In genomic region chr13:105441406-105441805, GRCh38 we compare ENCODE assay signal across 29 cellular contexts. TPM values are rescaled to one million over a fixed set of nuclear protein-coding genes. Genes with fewer than 3 reads are reported as not detected.
A peak's percentile ranks its signal among the peaks of the same experiment; 100 is the strongest.
DNase-seq lines count a peak whose midpoint lies in the region; ATAC-seq, FAIRE-seq and TF ChIP-seq lines count a peak whose summit lies in the region.
"Had no signal": no experiment of that assay in that cellular context is flagged by ENCODE, and none has a peak within 500 bp of the region (broad histone marks: within the 10 kb centered on the region; RNA-seq: fewer than 3 reads in every experiment).

No MANE protein-coding gene starts in this region.

- intact Hi-C loops in A673 (cut with micrococcal nuclease; ENCODE audit: unreplicated experiment), result loop anchor here (5.0 kb wide), 1 partner anchor 79 kb away; no protein-coding TSS in a partner anchor

- TF ChIP-seq EP300 in gastroesophageal sphincter (IDR thresholded peaks at IDR 0.05) (no peak), upper lobe of left lung (IDR thresholded peaks at IDR 0.05) (no peak)

- no peak overlapping the region for H3K9ac ChIP-seq in stomach smooth muscle (ENCODE audit: low read length in 2 of 2)

- no peaks in the 10 kb centered on the region for H3K27me3 ChIP-seq in bronchial epithelial cell (ENCODE audit: control insufficient read depth, insufficient read depth, low read length)
- H3K27me3 ChIP-seq in gastroesophageal sphincter, result no peaks in the 10 kb centered on the region
- no peaks in the 10 kb centered on the region for H3K27me3 ChIP-seq in stomach smooth muscle (ENCODE audit: control insufficient read depth in 1 of 2, insufficient read depth in 2 of 2, low read length in 2 of 2)
- H3K27me3 ChIP-seq in A673 (replicated peaks; ENCODE audit: insufficient read depth, low read depth, low read length, poor library complexity), result no peaks in the 10 kb centered on the region
- no peaks in the 10 kb centered on the region for H3K27me3 ChIP-seq in upper lobe of left lung
- H3K27me3 ChIP-seq: heart left ventricle, Peyer's patch, SJSA1, testis had no signal

- TF ChIP-seq CTCF in bronchial epithelial cell (IDR thresholded peaks at IDR 0.05; ENCODE audit: insufficient read depth, low read length, severe bottlenecking), result no peak
- TF ChIP-seq CTCF in gastroesophageal sphincter (IDR thresholded peaks at IDR 0.05), result no peak
- TF ChIP-seq CTCF in A673 (conservative IDR thresholded peaks at IDR 0.05; ENCODE audit: low read depth, low read length), result no peak
- no peak for TF ChIP-seq CTCF in upper lobe of left lung (IDR thresholded peaks at IDR 0.05)

- no TSS peak for BruUV-seq in A673 (replicated peaks; lab: Mats Ljungman, UMichigan)

- 23 to 35% methylated on average over 4 of the region's 4 CpGs for WGBS in gastroesophageal sphincter (ENCODE audit: low coverage in 1 of 2), 2 donors
- WGBS in upper lobe of left lung, 2 donors, result 42 to 44% methylated on average over 4 of the region's 4 CpGs

- no peaks in the 10 kb centered on the region for H3K36me3 ChIP-seq in bronchial epithelial cell (ENCODE audit: control insufficient read depth, insufficient read depth, low read length)
- no peaks in the 10 kb centered on the region for H3K36me3 ChIP-seq in gastroesophageal sphincter
- no peaks in the 10 kb centered on the region for H3K36me3 ChIP-seq in stomach smooth muscle (ENCODE audit: control insufficient read depth in 2 of 2, insufficient read depth in 2 of 2, low read length in 2 of 2)
- no peaks in the 10 kb centered on the region for H3K36me3 ChIP-seq in A673 (ENCODE audit: insufficient read depth, low read length, poor library complexity, severe bottlenecking)
- no peaks in the 10 kb centered on the region for H3K36me3 ChIP-seq in upper lobe of left lung
- H3K36me3 ChIP-seq: heart left ventricle, Peyer's patch, SJSA1 had no signal

- ATAC-seq in gastroesophageal sphincter (no peak), upper lobe of left lung (ENCODE audit: low FRiP score in 2 of 2) (no peak)
- ATAC-seq: activated CD8-positive, alpha-beta T cell treated with anti-CD3 and anti-CD28 coated beads for 36 hours; activated naive CD8-positive, alpha-beta T cell treated with anti-CD3 and anti-CD28 coated beads, Interleukin-2, amount 50 U/mL, for 24 hours; heart left ventricle; stimulated activated naive B cell treated with anti-CD40 and anti-IgM and Interleukin-4, amounts not matched to agents 10 μg/mL and 1 μg/mL and 100 μg/mL, for 72 hours had no signal

- H3K9me3 ChIP-seq in gastroesophageal sphincter (no peaks in the 10 kb centered on the region), stomach smooth muscle (ENCODE audit: control insufficient read depth in 2 of 2, low read length in 2 of 2) (no peaks in the 10 kb centered on the region), A673 (ENCODE audit: low read depth, low read length, poor library complexity, severe bottlenecking) (no peaks in the 10 kb centered on the region), upper lobe of left lung (no peaks in the 10 kb centered on the region)
- H3K9me3 ChIP-seq: heart left ventricle, Peyer's patch, SJSA1, testis had no signal

- POLR2A ChIA-PET in A673 (lab: Charles Lee; ENCODE audit: low non-redundant PET), result no interaction called here

- H3K4me1 ChIP-seq in gastroesophageal sphincter (peaks cover 0 to 19% (median 0%) of the 10 kb centered on the region in 3 donors), stomach smooth muscle (ENCODE audit: control insufficient read depth, insufficient read depth, low read length) (no peaks in the 10 kb centered on the region), A673 (ENCODE audit: insufficient read depth, low read length, poor library complexity, severe bottlenecking) (peaks cover 4% of the 10 kb centered on the region), upper lobe of left lung (no peaks in the 10 kb centered on the region)
- H3K4me1 ChIP-seq: Peyer's patch, testis had no signal

- no peak for TF ChIP-seq POLR2A in gastroesophageal sphincter (IDR thresholded peaks at IDR 0.05)
- no peak for TF ChIP-seq POLR2A in upper lobe of left lung (IDR thresholded peaks at IDR 0.05)

- H3K4me3 ChIP-seq in bronchial epithelial cell (ENCODE audit: low read depth, low read length) (no peak overlapping the region), gastroesophageal sphincter (no peak overlapping the region), stomach smooth muscle (ENCODE audit: low read length in 2 of 2) (no peak overlapping the region), A673 (ENCODE audit: low read depth, low read length, poor library complexity, severe bottlenecking) (no peak overlapping the region), upper lobe of left lung (no peak overlapping the region)
- H3K4me3 ChIP-seq: coronary artery, heart left ventricle, Peyer's patch, SJSA1, testis had no signal

- peak; percentile 79 for DNase-seq in HT-29 (ENCODE audit: low spot score)
- DNase-seq in bronchial epithelial cell (ENCODE audit: low read depth), result peak; percentile 76
- DNase-seq in A673 (ENCODE audit: low spot score), result no peak
- no peak for DNase-seq in upper lobe of left lung
- DNase-seq in AG08395 (ENCODE audit: low spot score), result no peak
- DNase-seq: activated CD4-positive, CD25-positive, alpha-beta regulatory T cell treated with anti-CD3 and anti-CD28 coated beads, Interleukin-2, amount 50 U/mL, for 72 hours; activated CD8-positive, alpha-beta T cell treated with anti-CD3 and anti-CD28 coated beads for 36 hours; activated effector memory CD4-positive, alpha-beta T cell treated with anti-CD3 and anti-CD28 coated beads, Interleukin-2, amount 50 U/mL, for 16 hours; activated naive CD8-positive, alpha-beta T cell treated with anti-CD3 and anti-CD28 coated beads, Interleukin-2, amount 50 U/mL, for 24 hours; activated T-cell treated with anti-CD3 and anti-CD28 coated beads for 4 hours; CD4-positive, alpha-beta T cell; DMS 273 treated with DMSO at 0.1 percent for 48 hours; heart left ventricle; KBM-7; mesendoderm; NCI-H1436; NCI-H2171; NCI-H524 treated with DMSO at 0.1 percent for 48 hours; Peyer's patch; retina; stimulated activated CD4-positive, alpha-beta T cell treated with anti-CD3 and anti-CD28 coated beads, Interleukin-2, amount 100 ng/mL, for 48 hours; stimulated activated naive B cell treated with anti-CD40 and anti-IgM and Interleukin-4, amounts not matched to agents 10 μg/mL and 1 μg/mL and 100 μg/mL, for 72 hours; T-helper 1 cell; testis had no signal

- no peak for FAIRE-seq in bronchial epithelial cell (lab: Jason Lieb, UNC)

- CTCF ChIA-PET in A673 (lab: Charles Lee), result no interaction called here

- H3K27ac ChIP-seq in gastroesophageal sphincter, result peak overlapping the region in 3 of 4 donors; percentile 30 to 60 (median 56)
- H3K27ac ChIP-seq in stomach smooth muscle (ENCODE audit: low read length), result peak overlapping the region; percentile 6
- H3K27ac ChIP-seq in A673 (ENCODE audit: low read depth, low read length, poor library complexity, severe bottlenecking), result no peak overlapping the region
- no peak overlapping the region for H3K27ac ChIP-seq in upper lobe of left lung
- H3K27ac ChIP-seq: coronary artery, SJSA1, testis had no signal

RNA-seq across cellular contexts. Expression of gene DAOA, which starts 24.4 kb away (rescaled TPM):
- total RNA-seq in HT-29 (2014; rRNA removed; shearing (Covaris generic)), result not detected in 2 replicates
- not detected in 2 replicates for total RNA-seq in bronchial epithelial cell
- total RNA-seq in gastroesophageal sphincter, result not detected
- total RNA-seq in A673 (2021), result not detected in 2 replicates
- total RNA-seq in upper lobe of left lung, result not detected
- total RNA-seq: activated CD8-positive, alpha-beta T cell treated with anti-CD3 and anti-CD28 coated beads for 36 hours; CD4-positive, alpha-beta T cell; fibroblast of lung; heart left ventricle; Peyer's patch; SJSA1 had no signal

Comparison
In these comparisons a context has a peak if more than half of its experiments do, and no peak if none do; other contexts are left out.
1. DNase-seq: peak in HT-29 (single experiment) and bronchial epithelial cell (single experiment); none in A673 (single experiment), upper lobe of left lung (0 of 2) and AG08395 (single experiment).
2. H3K27ac ChIP-seq: peak in gastroesophageal sphincter (3 of 4) and stomach smooth muscle (single experiment); none in A673 (single experiment) and upper lobe of left lung (0 of 4).